ENCODE assay signal across 1 cellular context in genomic region chr17:50397111-50397918, GRCh38.
TF ChIP-seq lines count a peak whose summit lies in the region.

Gene LRRC59 (minus strand): TSS chr17:50397523. CDS start chr17:50397317, 206 bp downstream.

TF ChIP-seq in GM12878, 131 proteins besides CTCF, POLR2A, EP300 and RAD21 (continued from another document):
- TF ChIP-seq, protein P1, sequence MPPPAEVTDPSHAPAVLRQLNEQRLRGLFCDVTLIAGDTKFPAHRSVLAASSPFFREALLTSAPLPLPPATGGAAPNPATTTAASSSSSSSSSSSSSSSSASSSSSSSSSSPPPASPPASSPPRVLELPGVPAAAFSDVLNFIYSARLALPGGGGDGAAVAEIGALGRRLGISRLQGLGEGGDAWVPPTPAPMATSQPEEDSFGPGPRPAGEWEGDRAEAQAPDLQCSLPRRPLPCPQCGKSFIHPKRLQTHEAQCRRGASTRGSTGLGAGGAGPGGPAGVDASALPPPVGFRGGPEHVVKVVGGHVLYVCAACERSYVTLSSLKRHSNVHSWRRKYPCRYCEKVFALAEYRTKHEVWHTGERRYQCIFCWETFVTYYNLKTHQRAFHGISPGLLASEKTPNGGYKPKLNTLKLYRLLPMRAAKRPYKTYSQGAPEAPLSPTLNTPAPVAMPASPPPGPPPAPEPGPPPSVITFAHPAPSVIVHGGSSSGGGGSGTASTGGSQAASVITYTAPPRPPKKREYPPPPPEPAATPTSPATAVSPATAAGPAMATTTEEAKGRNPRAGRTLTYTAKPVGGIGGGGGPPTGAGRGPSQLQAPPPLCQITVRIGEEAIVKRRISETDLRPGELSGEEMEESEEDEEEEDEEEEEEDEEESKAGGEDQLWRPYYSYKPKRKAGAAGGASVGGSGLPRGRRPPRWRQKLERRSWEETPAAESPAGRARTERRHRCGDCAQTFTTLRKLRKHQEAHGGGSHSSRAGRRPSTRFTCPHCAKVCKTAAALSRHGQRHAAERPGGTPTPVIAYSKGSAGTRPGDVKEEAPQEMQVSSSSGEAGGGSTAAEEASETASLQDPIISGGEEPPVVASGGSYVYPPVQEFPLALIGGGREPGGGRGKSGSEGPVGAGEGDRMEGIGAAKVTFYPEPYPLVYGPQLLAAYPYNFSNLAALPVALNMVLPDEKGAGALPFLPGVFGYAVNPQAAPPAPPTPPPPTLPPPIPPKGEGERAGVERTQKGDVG (CRISPR knock-in tag; IDR thresholded peaks at IDR 0.05): no peak
